In genomic region chr11:77035580-77035979, GRCh38 we compare ENCODE assay signal across 1 cellular context.
TF ChIP-seq lines count a peak whose summit lies in the region.

No MANE protein-coding gene starts in this region.

TF ChIP-seq in HepG2, 621 proteins besides CTCF, POLR2A, EP300 and RAD21:
- TF ChIP-seq ZNF235 (CRISPR knock-in tag; IDR thresholded peaks at IDR 0.05; ENCODE audit: borderline replicate concordance) (no peak), SUZ12 (IDR thresholded peaks at IDR 0.05; ENCODE audit: low read depth, low read length) (no peak), ZNF282 (IDR thresholded peaks at IDR 0.05; ENCODE audit: partially characterized antibody) (no peak), JDP2 (CRISPR knock-in tag; IDR thresholded peaks at IDR 0.05; ENCODE audit: borderline replicate concordance) (no peak), ZKSCAN5 (CRISPR knock-in tag; IDR thresholded peaks at IDR 0.05) (no peak), CEBPZ (IDR thresholded peaks at IDR 0.05; ENCODE audit: low read length) (no peak), CAMTA2 (CRISPR knock-in tag; IDR thresholded peaks at IDR 0.05; ENCODE audit: borderline replicate concordance) (no peak), RERE (CRISPR knock-in tag; IDR thresholded peaks at IDR 0.05; ENCODE audit: low read depth) (no peak)
- TF ChIP-seq, protein P1, sequence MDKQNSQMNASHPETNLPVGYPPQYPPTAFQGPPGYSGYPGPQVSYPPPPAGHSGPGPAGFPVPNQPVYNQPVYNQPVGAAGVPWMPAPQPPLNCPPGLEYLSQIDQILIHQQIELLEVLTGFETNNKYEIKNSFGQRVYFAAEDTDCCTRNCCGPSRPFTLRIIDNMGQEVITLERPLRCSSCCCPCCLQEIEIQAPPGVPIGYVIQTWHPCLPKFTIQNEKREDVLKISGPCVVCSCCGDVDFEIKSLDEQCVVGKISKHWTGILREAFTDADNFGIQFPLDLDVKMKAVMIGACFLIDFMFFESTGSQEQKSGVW (CRISPR knock-in tag; IDR thresholded peaks at IDR 0.05; ENCODE audit: borderline replicate concordance) = no peak
